26 cellular contexts compared by ENCODE assay signal in the genomic region with DNA sequence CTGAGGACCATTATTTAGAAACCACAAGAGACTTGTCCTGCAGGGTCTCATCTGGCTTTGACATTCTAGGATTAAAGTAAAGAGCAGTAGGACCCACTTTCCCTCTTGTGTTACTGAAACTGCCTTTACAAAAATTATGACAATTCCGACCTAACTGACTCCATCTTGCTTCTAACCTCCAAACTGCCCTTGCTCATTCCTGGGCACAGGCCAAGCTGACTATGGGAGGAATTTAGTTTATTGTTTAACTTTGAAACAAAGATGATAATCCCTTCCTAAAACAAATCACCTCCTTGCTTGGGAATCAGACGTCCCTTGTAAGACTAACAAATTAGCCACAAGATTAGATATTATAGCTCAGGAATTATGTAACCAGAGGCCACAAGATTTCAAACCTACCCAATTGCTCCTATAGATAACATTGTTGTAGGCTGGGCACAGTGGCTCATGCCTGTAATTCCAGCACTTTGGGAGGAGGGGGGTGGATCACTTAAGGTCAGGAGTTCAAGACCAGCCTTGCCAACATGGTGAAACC.
A peak's percentile ranks its signal among the peaks of the same experiment; 100 is the strongest.
DNase-seq lines count a peak whose midpoint lies in the region; TF ChIP-seq lines count a peak whose summit lies in the region.
"Had no signal": no experiment of that assay in that cellular context is flagged by ENCODE, and none has a peak within 500 bp of the region (broad histone marks: within the 10 kb centered on the region; RNA-seq: fewer than 3 reads in every experiment).

No MANE protein-coding gene starts in this region.

- intact Hi-C loops in CD4-positive, alpha-beta memory T cell (cut with micrococcal nuclease): no loop called here

- TF ChIP-seq CTCF in fibroblast of pulmonary artery (IDR thresholded peaks at IDR 0.05; ENCODE audit: low read length, missing control alignments): no peak
- no peak for TF ChIP-seq CTCF in neural crest cell (conservative IDR thresholded peaks at IDR 0.05)
- TF ChIP-seq CTCF in tibial nerve (IDR thresholded peaks at IDR 0.05): no peak

- no peak for TF ChIP-seq POLR2A in tibial nerve (IDR thresholded peaks at IDR 0.05)

- peaks cover 15% of the 10 kb centered on the region for H3K27me3 Mint-ChIP-seq in neural crest cell (ENCODE audit: low read depth)
- H3K27me3 Mint-ChIP-seq in CD4-positive, alpha-beta memory T cell: peaks cover 0 to 3% of the 10 kb centered on the region in 2 donors

- no peaks in the 10 kb centered on the region for H3K9me3 ChIP-seq in tibial nerve
- no peaks in the 10 kb centered on the region for H3K9me3 ChIP-seq in CD4-positive, alpha-beta memory T cell (ENCODE audit: control insufficient read depth in 1 of 2, low read length in 2 of 2)
- H3K9me3 ChIP-seq: HAP-1, SK-N-SH had no signal

- no peak for TF ChIP-seq EP300 in tibial nerve (IDR thresholded peaks at IDR 0.05)

- H3K4me3 ChIP-seq in fibroblast of pulmonary artery (replicated peaks; ENCODE audit: low read depth, low read length): no peak overlapping the region
- no peak overlapping the region for H3K4me3 ChIP-seq in tibial nerve
- no peak overlapping the region for H3K4me3 ChIP-seq in CD4-positive, alpha-beta memory T cell (ENCODE audit: low read length in 2 of 2)
- H3K4me3 ChIP-seq: HAP-1 had no signal

- no peaks in the 10 kb centered on the region for H3K27me3 ChIP-seq in tibial nerve
- no peaks in the 10 kb centered on the region for H3K27me3 ChIP-seq in CD4-positive, alpha-beta memory T cell (ENCODE audit: insufficient read depth, low read length)

- CTCF ChIA-PET in CD4-positive, alpha-beta memory T cell (lab: Charles Lee; ENCODE audit: partially characterized antibody): interaction anchor here (1.2 kb wide), 1 partner anchor 71 kb away, joined by 3 read pairs; no protein-coding TSS in a partner anchor

- H3K27ac ChIP-seq in tibial nerve: no peak overlapping the region
- H3K27ac ChIP-seq in CD4-positive, alpha-beta memory T cell (ENCODE audit: low read depth, low read length): no peak overlapping the region
- H3K27ac ChIP-seq: C4-2B had no signal

- no peak overlapping the region for H3K27ac Mint-ChIP-seq in neural crest cell (ENCODE audit: unreplicated experiment)
- no peak overlapping the region for H3K27ac Mint-ChIP-seq in CD4-positive, alpha-beta memory T cell
- H3K27ac Mint-ChIP-seq: B cell, HFFc6 had no signal

- H3K36me3 Mint-ChIP-seq in neural crest cell (ENCODE audit: low read depth): no peaks in the 10 kb centered on the region
- no peaks in the 10 kb centered on the region for H3K36me3 Mint-ChIP-seq in CD4-positive, alpha-beta memory T cell

- peak overlapping the region; percentile 63 for H3K4me3 Mint-ChIP-seq in neural crest cell
- H3K4me3 Mint-ChIP-seq in CD4-positive, alpha-beta memory T cell: peak overlapping the region in 1 of 8 donors; percentile 9
- H3K4me3 Mint-ChIP-seq: B cell, HFFc6 had no signal

- H3K4me1 Mint-ChIP-seq in neural crest cell: peaks cover 21% of the 10 kb centered on the region
- peaks cover 2 to 16% (median 6%) of the 10 kb centered on the region in 4 donors for H3K4me1 Mint-ChIP-seq in CD4-positive, alpha-beta memory T cell

- H3K9me3 Mint-ChIP-seq in neural crest cell: peaks cover 5% of the 10 kb centered on the region
- peaks cover 0 to 4% (median 0%) of the 10 kb centered on the region in 8 donors for H3K9me3 Mint-ChIP-seq in CD4-positive, alpha-beta memory T cell

- WGBS in tibial nerve, 2 donors: 30 to 41% methylated on average over 2 of the region's 2 CpGs

- H3K4me1 ChIP-seq in tibial nerve: peaks cover 0 to 18% (median 0%) of the 10 kb centered on the region in 4 donors
- H3K4me1 ChIP-seq in CD4-positive, alpha-beta memory T cell (ENCODE audit: insufficient read depth, low read length): no peaks in the 10 kb centered on the region

- H3K36me3 ChIP-seq in tibial nerve: no peaks in the 10 kb centered on the region
- no peaks in the 10 kb centered on the region for H3K36me3 ChIP-seq in CD4-positive, alpha-beta memory T cell (ENCODE audit: insufficient read depth, low read length)
- H3K36me3 ChIP-seq: HAP-1 had no signal

- DNase-seq in LoVo (ENCODE audit: low spot score) (peak; percentile 7), fibroblast of pulmonary artery (ENCODE audit: low read depth) (peak; percentile 31), neural crest cell (ENCODE audit: low read depth, low spot score) (no peak), NCI-H524 treated with DMSO at 0.1 percent for 48 hours (lab: John Stamatoyannopoulos, UW) (no peak), tibial nerve (ENCODE audit: low spot score in 2 of 2) (no peak)
- no peak for DNase-seq in activated CD4-positive, CD25-positive, alpha-beta regulatory T cell (lab: John Stamatoyannopoulos, UW)
- DNase-seq in CD4-positive, alpha-beta memory T cell: no peak
- DNase-seq: Calu3; DMS79 treated with DMSO at 0.1 percent for 48 hours; GF-D8; HFFc6; KG1; NCI-H1092; NCI-H1417 treated with DMSO at 0.1 percent for 48 hours; NCI-H1694 treated with DMSO at 0.1 percent for 48 hours; NCI-H2081 treated with DMSO at 0.1 percent for 48 hours; NCI-H2171 treated with DMSO at 0.1 percent for 48 hours; NCI-H526; NCI-H82; NK-92 treated with Interleukin-12 subunit alpha and Interleukin-12 subunit beta, amount 100 ng/mL, for 24 hours; PC-3; SK-N-SH; SW 1271 had no signal

- POLR2A ChIA-PET in CD4-positive, alpha-beta memory T cell (lab: Charles Lee; ENCODE audit: partially characterized antibody): no interaction called here

Comparison
In these comparisons a context has a peak if more than half of its experiments do, and no peak if none do; other contexts are left out.
1. DNase-seq: peak in LoVo (single experiment) and fibroblast of pulmonary artery (single experiment); none in neural crest cell (single experiment), NCI-H524 treated with DMSO at 0.1 percent for 48 hours (single experiment), activated CD4-positive, CD25-positive, alpha-beta regulatory T cell (0 of 4), tibial nerve (0 of 2) and CD4-positive, alpha-beta memory T cell (0 of 5).